1 cellular context compared by ENCODE assay signal in the genomic region with DNA sequence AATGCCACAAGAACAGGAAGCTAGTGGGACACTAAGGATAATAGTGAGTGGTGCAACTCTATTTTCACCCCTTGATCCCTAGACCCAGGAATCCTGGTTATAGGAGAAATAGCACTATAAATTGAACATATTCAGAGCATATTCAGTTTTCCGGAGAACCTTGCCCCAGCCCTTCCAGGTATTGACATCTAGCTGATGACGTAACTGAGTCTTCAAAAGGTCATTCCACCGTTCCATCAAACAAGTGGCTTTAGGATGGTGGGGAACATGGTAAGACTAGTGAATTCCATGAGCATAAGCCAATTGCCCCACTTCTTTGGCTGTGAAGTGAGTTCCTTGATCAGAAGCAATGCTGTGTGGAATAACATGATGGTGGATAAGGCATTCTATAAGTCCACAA.
TF ChIP-seq lines count a peak whose summit lies in the region.

No MANE protein-coding gene starts in this region.

TF ChIP-seq in HepG2, 621 proteins besides CTCF, POLR2A, EP300 and RAD21 (continued from another document):
- TF ChIP-seq, protein P1, sequence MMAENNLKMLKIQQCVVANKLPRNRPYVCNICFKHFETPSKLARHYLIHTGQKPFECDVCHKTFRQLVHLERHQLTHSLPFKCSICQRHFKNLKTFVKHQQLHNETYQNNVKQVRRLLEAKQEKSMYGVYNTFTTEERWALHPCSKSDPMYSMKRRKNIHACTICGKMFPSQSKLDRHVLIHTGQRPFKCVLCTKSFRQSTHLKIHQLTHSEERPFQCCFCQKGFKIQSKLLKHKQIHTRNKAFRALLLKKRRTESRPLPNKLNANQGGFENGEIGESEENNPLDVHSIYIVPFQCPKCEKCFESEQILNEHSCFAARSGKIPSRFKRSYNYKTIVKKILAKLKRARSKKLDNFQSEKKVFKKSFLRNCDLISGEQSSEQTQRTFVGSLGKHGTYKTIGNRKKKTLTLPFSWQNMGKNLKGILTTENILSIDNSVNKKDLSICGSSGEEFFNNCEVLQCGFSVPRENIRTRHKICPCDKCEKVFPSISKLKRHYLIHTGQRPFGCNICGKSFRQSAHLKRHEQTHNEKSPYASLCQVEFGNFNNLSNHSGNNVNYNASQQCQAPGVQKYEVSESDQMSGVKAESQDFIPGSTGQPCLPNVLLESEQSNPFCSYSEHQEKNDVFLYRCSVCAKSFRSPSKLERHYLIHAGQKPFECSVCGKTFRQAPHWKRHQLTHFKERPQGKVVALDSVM (CRISPR knock-in tag; IDR thresholded peaks at IDR 0.05) = no peak
- TF ChIP-seq HNRNPK (IDR thresholded peaks at IDR 0.05; ENCODE audit: low read depth, low read length, poor library complexity, severe bottlenecking) (no peak), ZNF501 (CRISPR knock-in tag; IDR thresholded peaks at IDR 0.05) (no peak), ZNF484 (CRISPR knock-in tag; IDR thresholded peaks at IDR 0.05; ENCODE audit: borderline replicate concordance, low read depth) (no peak), ELF1 (CRISPR knock-in tag; IDR thresholded peaks at IDR 0.05) (no peak)
- TF ChIP-seq, protein P2, sequence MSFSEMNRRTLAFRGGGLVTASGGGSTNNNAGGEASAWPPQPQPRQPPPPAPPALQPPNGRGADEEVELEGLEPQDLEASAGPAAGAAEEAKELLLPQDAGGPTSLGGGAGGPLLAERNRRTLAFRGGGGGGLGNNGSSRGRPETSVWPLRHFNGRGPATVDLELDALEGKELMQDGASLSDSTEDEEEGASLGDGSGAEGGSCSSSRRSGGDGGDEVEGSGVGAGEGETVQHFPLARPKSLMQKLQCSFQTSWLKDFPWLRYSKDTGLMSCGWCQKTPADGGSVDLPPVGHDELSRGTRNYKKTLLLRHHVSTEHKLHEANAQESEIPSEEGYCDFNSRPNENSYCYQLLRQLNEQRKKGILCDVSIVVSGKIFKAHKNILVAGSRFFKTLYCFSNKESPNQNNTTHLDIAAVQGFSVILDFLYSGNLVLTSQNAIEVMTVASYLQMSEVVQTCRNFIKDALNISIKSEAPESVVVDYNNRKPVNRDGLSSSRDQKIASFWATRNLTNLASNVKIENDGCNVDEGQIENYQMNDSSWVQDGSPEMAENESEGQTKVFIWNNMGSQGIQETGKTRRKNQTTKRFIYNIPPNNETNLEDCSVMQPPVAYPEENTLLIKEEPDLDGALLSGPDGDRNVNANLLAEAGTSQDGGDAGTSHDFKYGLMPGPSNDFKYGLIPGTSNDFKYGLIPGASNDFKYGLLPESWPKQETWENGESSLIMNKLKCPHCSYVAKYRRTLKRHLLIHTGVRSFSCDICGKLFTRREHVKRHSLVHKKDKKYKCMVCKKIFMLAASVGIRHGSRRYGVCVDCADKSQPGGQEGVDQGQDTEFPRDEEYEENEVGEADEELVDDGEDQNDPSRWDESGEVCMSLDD (CRISPR knock-in tag; IDR thresholded peaks at IDR 0.05; ENCODE audit: borderline replicate concordance) = no peak
- TF ChIP-seq, protein P3, sequence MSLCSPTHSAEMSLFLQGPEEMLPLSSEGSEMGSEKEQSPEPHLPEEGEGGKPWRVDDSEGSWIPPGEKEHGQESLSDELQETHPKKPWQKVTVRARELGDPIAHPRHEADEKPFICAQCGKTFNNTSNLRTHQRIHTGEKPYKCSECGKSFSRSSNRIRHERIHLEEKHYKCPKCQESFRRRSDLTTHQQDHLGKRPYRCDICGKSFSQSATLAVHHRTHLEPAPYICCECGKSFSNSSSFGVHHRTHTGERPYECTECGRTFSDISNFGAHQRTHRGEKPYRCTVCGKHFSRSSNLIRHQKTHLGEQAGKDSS (CRISPR knock-in tag; IDR thresholded peaks at IDR 0.05; ENCODE audit: borderline replicate concordance, low read depth) = no peak
